In genomic region chr10:118332247-118332646, GRCh38 we compare ENCODE assay signal across 11 cellular contexts. TPM values are rescaled to one million over a fixed set of nuclear protein-coding genes. Genes with fewer than 3 reads are reported as not detected.
DNase-seq lines count a peak whose midpoint lies in the region; ATAC-seq and TF ChIP-seq lines count a peak whose summit lies in the region.
"Had no signal": no experiment of that assay in that cellular context is flagged by ENCODE, and none has a peak within 500 bp of the region (broad histone marks: within the 10 kb centered on the region; RNA-seq: fewer than 3 reads in every experiment).

No MANE protein-coding gene starts in this region.

- no peaks in the 10 kb centered on the region for H3K4me1 ChIP-seq in upper lobe of right lung

- intact Hi-C loops in upper lobe of right lung (cut with DNase I), result no loop called here

- no peaks in the 10 kb centered on the region for H3K9me3 Mint-ChIP-seq in stimulated activated naive CD8-positive, alpha-beta T cell treated with anti-CD3 and anti-CD28 coated beads, Interleukin-15, amount 100 ng/mL, for 72 hours

- H3K27ac Mint-ChIP-seq in stimulated activated naive CD8-positive, alpha-beta T cell treated with anti-CD3 and anti-CD28 coated beads, Interleukin-15, amount 100 ng/mL, for 72 hours, result no peak overlapping the region

- no peaks in the 10 kb centered on the region for H3K27me3 Mint-ChIP-seq in stimulated activated naive CD8-positive, alpha-beta T cell treated with anti-CD3 and anti-CD28 coated beads, Interleukin-15, amount 100 ng/mL, for 72 hours

- H3K9me3 ChIP-seq in upper lobe of right lung, result no peaks in the 10 kb centered on the region
- H3K9me3 ChIP-seq: BLaER1 treated with 17β-estradiol and CSF1 and Interleukin-3, amounts not matched to agents 10 nM and 100 nM had no signal

- H3K27ac ChIP-seq in upper lobe of right lung, result no peak overlapping the region
- H3K27ac ChIP-seq: BLaER1 treated with 17β-estradiol and CSF1 and Interleukin-3, amounts not matched to agents 10 nM and 100 nM had no signal

- no peak for DNase-seq in stimulated activated naive CD8-positive, alpha-beta T cell treated with anti-CD3 and anti-CD28 coated beads, Interleukin-15, amount 100 ng/mL, for 72 hours
- DNase-seq in stimulated activated naive CD8-positive, alpha-beta T cell treated with anti-CD3 and anti-CD28 coated beads, Interleukin-15, Interleukin-2, amounts not matched to agents 100 U/mL and 50 U/mL, for 24 hours, result no peak
- DNase-seq in NCI-H146 treated with DMSO at 0.1 percent for 48 hours (lab: John Stamatoyannopoulos, UW; ENCODE audit: unreplicated experiment), result peak; percentile 14
- DNase-seq in upper lobe of right lung, result no peak
- DNase-seq in cerebellar nuclear complex (lab: John Stamatoyannopoulos, UW), result no peak
- no peak for DNase-seq in HuH-7.5 (ENCODE audit: low spot score)
- DNase-seq in NCI-H2081 (lab: John Stamatoyannopoulos, UW), result no peak
- DNase-seq: aorta; stimulated activated CD4-positive, alpha-beta T cell treated with anti-CD3 and anti-CD28 coated beads, Interleukin-15, amount 100 ng/mL, for 24 hours had no signal

- H3K36me3 ChIP-seq in upper lobe of right lung, result peaks cover 82% of the 10 kb centered on the region

- ATAC-seq in stimulated activated naive CD8-positive, alpha-beta T cell treated with anti-CD3 and anti-CD28 coated beads, Interleukin-15, amount 100 ng/mL, for 72 hours, result peak; percentile 56
- no peak for ATAC-seq in stimulated activated naive CD8-positive, alpha-beta T cell treated with anti-CD3 and anti-CD28 coated beads, Interleukin-15, Interleukin-2, amounts not matched to agents 100 U/mL and 50 U/mL, for 24 hours
- ATAC-seq in HG02798 (IDR thresholded peaks at IDR 0.05; ENCODE audit: poor library complexity, unreplicated experiment) (peak; percentile 86), upper lobe of right lung (peak; percentile 40)

- H3K4me1 Mint-ChIP-seq in stimulated activated naive CD8-positive, alpha-beta T cell treated with anti-CD3 and anti-CD28 coated beads, Interleukin-15, amount 100 ng/mL, for 72 hours, result peaks cover 10% of the 10 kb centered on the region

- H3K4me3 ChIP-seq in upper lobe of right lung, result no peak overlapping the region
- H3K4me3 ChIP-seq: BLaER1 treated with 17β-estradiol and CSF1 and Interleukin-3, amounts not matched to agents 10 nM and 100 nM had no signal

- TF ChIP-seq CTCF in upper lobe of right lung (IDR thresholded peaks at IDR 0.05), result no peak

- no peak overlapping the region for H3K4me3 Mint-ChIP-seq in stimulated activated naive CD8-positive, alpha-beta T cell treated with anti-CD3 and anti-CD28 coated beads, Interleukin-15, amount 100 ng/mL, for 72 hours

- H3K27me3 ChIP-seq in upper lobe of right lung, result no peaks in the 10 kb centered on the region
- H3K27me3 ChIP-seq: BLaER1 treated with 17β-estradiol and CSF1 and Interleukin-3, amounts not matched to agents 10 nM and 100 nM had no signal

RNA-seq across cellular contexts. Expression of gene FAM204A, which starts 9.9 kb away (rescaled TPM):
- total RNA-seq in upper lobe of right lung, result 51.0 TPM
